In genomic region chr1:16866926-16867707, GRCh38 we compare ENCODE assay signal across 1 cellular context.
A peak's percentile ranks its signal among the peaks of the same experiment; 100 is the strongest.
TF ChIP-seq lines count a peak whose summit lies in the region.
"Not testable (repeated sequence)": the region's sequence is repeated elsewhere in the genome, so short reads cannot be mapped to it uniquely, and the experiment has no call there.

No MANE protein-coding gene starts in this region.

TF ChIP-seq in K562, 482 proteins besides CTCF, POLR2A, EP300 and RAD21:
- TF ChIP-seq PBX2 (CRISPR knock-in tag; IDR thresholded peaks at IDR 0.05; ENCODE audit: low read depth); TEAD4 (CRISPR knock-in tag; IDR thresholded peaks at IDR 0.05; ENCODE audit: borderline replicate concordance); ATF1 (CRISPR knock-in tag; IDR thresholded peaks at IDR 0.05): not testable (repeated sequence)
- TF ChIP-seq PBX2 (tag; conservative IDR thresholded peaks at IDR 0.05; ENCODE audit: low read depth) (peak; percentile 64), NRF1 (conservative IDR thresholded peaks at IDR 0.05 in 1 of 2, IDR thresholded peaks at IDR 0.05 in 1 of 2) (peak; percentile 36 to 51; a peak in 3 of 4 replicates), BHLHE40 (IDR thresholded peaks at IDR 0.05; ENCODE audit: low read length) (peak; percentile 47; the same call in 1 of the 2 replicates), ZNF431 (CRISPR knock-in tag; IDR thresholded peaks at IDR 0.05) (peak; percentile 47; the same call in 1 of the 2 replicates), FOXA3 (CRISPR knock-in tag; conservative IDR thresholded peaks at IDR 0.05 in 1 of 2, IDR thresholded peaks at IDR 0.05 in 1 of 2) (peak; percentile 67 to 87; a peak in 3 of 4 replicates), TEAD4 (IDR thresholded peaks at IDR 0.05; ENCODE audit: low read length) (peak; percentile 25; the same call in 1 of the 2 replicates), SMARCC2 (IDR thresholded peaks at IDR 0.05; ENCODE audit: low read depth) (0 out of 2 replicates have a peak, but pooled peaks have one; percentile 28), ATF1 (tag; IDR thresholded peaks at IDR 0.05) (peak; percentile 38), SOX6 (IDR thresholded peaks at IDR 0.05) (peak; percentile 52; the same call in 1 of the 2 replicates), SMAD4 (CRISPR knock-in tag; conservative IDR thresholded peaks at IDR 0.05) (peak; percentile 56; the same call in 1 of the 2 replicates), MEIS2 (IDR thresholded peaks at IDR 0.05; ENCODE audit: partially characterized antibody) (peak; percentile 77), FOXJ2 (tag; IDR thresholded peaks at IDR 0.05) (0 out of 2 replicates have a peak, but pooled peaks have one; percentile 33), VEZF1 (CRISPR knock-in tag; IDR thresholded peaks at IDR 0.05) (peak; percentile 33; the same call in 1 of the 2 replicates), HMBOX1 (IDR thresholded peaks at IDR 0.05) (peak; percentile 90), TAL1 (IDR thresholded peaks at IDR 0.05) (peak; percentile 34), FOXK2 (conservative IDR thresholded peaks at IDR 0.05 in 1 of 2, IDR thresholded peaks at IDR 0.05 in 1 of 2; ENCODE audit: low read depth in 2 of 2) (peak; percentile 57 to 80; a peak in 3 of 4 replicates), ARID1B (IDR thresholded peaks at IDR 0.05) (peak; percentile 72), CBFA2T3 (IDR thresholded peaks at IDR 0.05) (peak; percentile 43; the same call in 1 of the 2 replicates), NCOR1 (IDR thresholded peaks at IDR 0.05) (peak; percentile 34; the same call in 1 of the 2 replicates), PKNOX1 (IDR thresholded peaks at IDR 0.05) (peak; percentile 77)
TF ChIP-seq in K562: peak in this region for 20; not testable (repeated sequence) for 462.
